35 cellular contexts compared by ENCODE assay signal in the genomic region with DNA sequence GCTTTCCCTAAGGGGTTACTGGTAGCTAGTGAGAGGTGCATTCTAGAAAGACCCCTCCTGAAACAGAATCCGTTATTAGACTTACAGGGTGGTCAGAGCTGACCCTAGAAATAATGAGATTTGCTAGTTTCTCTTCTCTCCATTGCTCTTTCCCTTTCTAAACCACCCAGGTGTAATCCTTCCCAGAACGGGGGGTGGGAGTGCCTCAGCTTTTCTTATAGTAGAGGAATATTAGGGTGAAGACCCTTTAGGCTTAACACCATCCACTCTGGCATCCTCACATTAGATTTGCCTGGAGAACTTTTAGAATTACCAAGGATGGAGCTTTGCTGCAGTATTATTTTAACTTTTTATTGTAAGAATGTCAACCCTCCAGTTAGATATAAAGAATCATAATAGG. TPM values are rescaled to one million over a fixed set of nuclear protein-coding genes. Genes with fewer than 3 reads are reported as not detected.
"Had no signal": no experiment of that assay in that cellular context is flagged by ENCODE, and none has a peak within 500 bp of the region (broad histone marks: within the 10 kb centered on the region; RNA-seq: fewer than 3 reads in every experiment).

No MANE protein-coding gene starts in this region.

- H3K36me3 ChIP-seq: brain microvascular endothelial cell, gastrocnemius medialis, heart left ventricle, WERI-Rb-1 had no signal

- H3K4me1 Mint-ChIP-seq: activated B cell treated with CpG ODN at 0.5 μM for 24 hours; activated T-helper 17 cell treated with anti-CD3 and anti-CD28 coated beads, Interleukin-2, amount 50 U/mL, for 72 hours had no signal

- H3K27ac Mint-ChIP-seq: activated B cell treated with CpG ODN at 0.5 μM for 24 hours; activated CD8-positive, alpha-beta T cell treated with anti-CD3 and anti-CD28 coated beads for 36 hours; activated naive CD8-positive, alpha-beta T cell; activated T-helper 17 cell treated with anti-CD3 and anti-CD28 coated beads, Interleukin-2, amount 50 U/mL, for 72 hours; T-helper 17 cell; T-helper 2 cell treated with Interferon-gamma antibody and Interleukin-4, amounts not matched to agents 5 μg/mL and 100 μg/mL, for 36 hours had no signal

- ATAC-seq: activated CD4-positive, CD25-positive, alpha-beta regulatory T cell treated with anti-CD3 and anti-CD28 coated beads, Interleukin-2, amount 50 U/mL, for 24 hours; activated CD8-positive, alpha-beta T cell treated with anti-CD3 and anti-CD28 coated beads for 36 hours; activated T-cell treated with anti-CD3 and anti-CD28 coated beads, Interleukin-2, amount 50 U/mL, for 4 hours; activated T-helper 17 cell treated with anti-CD3 and anti-CD28 coated beads, Interleukin-2, amount 50 U/mL, for 72 hours; esophagus mucosa; foreskin keratinocyte; gastrocnemius medialis; T-helper 17 cell had no signal

- H3K27me3 ChIP-seq: brain microvascular endothelial cell, foreskin keratinocyte, gastrocnemius medialis, heart left ventricle had no signal

- H3K4me3 ChIP-seq: gastrocnemius medialis, heart left ventricle had no signal

- H3K4me3 Mint-ChIP-seq: activated B cell treated with CpG ODN at 0.5 μM for 24 hours; activated CD8-positive, alpha-beta T cell treated with anti-CD3 and anti-CD28 coated beads for 36 hours; activated naive CD8-positive, alpha-beta T cell; activated T-cell treated with anti-CD3 and anti-CD28 coated beads, Interleukin-2, amount 50 U/mL, for 4 hours; activated T-helper 17 cell treated with anti-CD3 and anti-CD28 coated beads, Interleukin-2, amount 50 U/mL, for 72 hours; central memory CD8-positive, alpha-beta T cell; T-helper 17 cell; T-helper 2 cell treated with Interferon-gamma antibody and Interleukin-4, amounts not matched to agents 5 μg/mL and 100 μg/mL, for 36 hours had no signal

- H3K4me1 ChIP-seq: foreskin keratinocyte, gastrocnemius medialis, heart left ventricle had no signal

- H3K9me3 ChIP-seq: gastrocnemius medialis, heart left ventricle had no signal

- H3K9me3 Mint-ChIP-seq: activated B cell treated with CpG ODN at 0.5 μM for 24 hours; activated CD8-positive, alpha-beta T cell treated with anti-CD3 and anti-CD28 coated beads for 36 hours; activated T-cell treated with anti-CD3 and anti-CD28 coated beads, Interleukin-2, amount 50 U/mL, for 4 hours; activated T-helper 17 cell treated with anti-CD3 and anti-CD28 coated beads, Interleukin-2, amount 50 U/mL, for 72 hours; central memory CD8-positive, alpha-beta T cell; T-helper 2 cell treated with Interferon-gamma antibody and Interleukin-4, amounts not matched to agents 5 μg/mL and 100 μg/mL, for 36 hours had no signal

- DNase-seq: activated B cell treated with CpG ODN at 0.5 μM for 24 hours; activated CD4-positive, alpha-beta T cell treated with anti-CD3 and anti-CD28 coated beads for 48 hours; activated CD4-positive, alpha-beta T cell treated with anti-CD3 and anti-CD28 coated beads, Interleukin-2, amount 50 U/mL, for 1 hour; activated CD4-positive, alpha-beta T cell treated with anti-CD3 and anti-CD28 coated beads, Interleukin-2, amount 50 U/mL, for 48 hours; activated CD8-positive, alpha-beta memory T cell treated with anti-CD3 and anti-CD28 coated beads for 24 hours; activated CD8-positive, alpha-beta T cell treated with anti-CD3 and anti-CD28 coated beads for 36 hours; activated effector memory CD4-positive, alpha-beta T cell treated with Interleukin-2 at 50 U/mL for 16 hours; activated gamma-delta T cell treated with Interleukin-2 at 50 U/mL for 16 hours; activated naive CD4-positive, alpha-beta T cell treated with anti-CD3 and anti-CD28 coated beads, Interleukin-2, amount 50 U/mL, for 16 hours; activated naive CD4-positive, alpha-beta T cell treated with Interleukin-2 at 50 U/mL for 16 hours; activated T-cell treated with anti-CD3 and anti-CD28 coated beads, Interleukin-2, amount 50 U/mL, for 4 hours; amniotic stem cell; anterior cingulate cortex; brain microvascular endothelial cell; cortex of kidney; dermis blood vessel endothelial cell; effector CD8-positive, alpha-beta T cell; foreskin keratinocyte; gastrocnemius medialis; glutamatergic neuron; heart left ventricle; T-helper 1 cell; T-helper 17 cell; T1000; WERI-Rb-1 had no signal

- H3K27ac ChIP-seq: brain microvascular endothelial cell, foreskin keratinocyte, gastrocnemius medialis, heart left ventricle, WERI-Rb-1 had no signal

- H3K36me3 Mint-ChIP-seq: activated naive CD8-positive, alpha-beta T cell had no signal

RNA-seq across cellular contexts. Expression of a gene that starts 49.4 kb away (rescaled TPM):
- total RNA-seq: activated B cell treated with CpG ODN at 0.5 μM for 24 hours; activated CD8-positive, alpha-beta T cell treated with anti-CD3 and anti-CD28 coated beads for 36 hours; activated T-cell treated with anti-CD3 and anti-CD28 coated beads, Interleukin-2, amount 50 U/mL, for 4 hours; activated T-helper 17 cell treated with anti-CD3 and anti-CD28 coated beads, Interleukin-2, amount 50 U/mL, for 72 hours; astrocyte; bronchial epithelial cell; cerebellum; dermis blood vessel endothelial cell; epithelial cell of proximal tubule; esophagus mucosa; foreskin keratinocyte; gastrocnemius medialis; T-helper 17 cell had no signal
